8 cellular contexts compared by ENCODE assay signal in the genomic region with DNA sequence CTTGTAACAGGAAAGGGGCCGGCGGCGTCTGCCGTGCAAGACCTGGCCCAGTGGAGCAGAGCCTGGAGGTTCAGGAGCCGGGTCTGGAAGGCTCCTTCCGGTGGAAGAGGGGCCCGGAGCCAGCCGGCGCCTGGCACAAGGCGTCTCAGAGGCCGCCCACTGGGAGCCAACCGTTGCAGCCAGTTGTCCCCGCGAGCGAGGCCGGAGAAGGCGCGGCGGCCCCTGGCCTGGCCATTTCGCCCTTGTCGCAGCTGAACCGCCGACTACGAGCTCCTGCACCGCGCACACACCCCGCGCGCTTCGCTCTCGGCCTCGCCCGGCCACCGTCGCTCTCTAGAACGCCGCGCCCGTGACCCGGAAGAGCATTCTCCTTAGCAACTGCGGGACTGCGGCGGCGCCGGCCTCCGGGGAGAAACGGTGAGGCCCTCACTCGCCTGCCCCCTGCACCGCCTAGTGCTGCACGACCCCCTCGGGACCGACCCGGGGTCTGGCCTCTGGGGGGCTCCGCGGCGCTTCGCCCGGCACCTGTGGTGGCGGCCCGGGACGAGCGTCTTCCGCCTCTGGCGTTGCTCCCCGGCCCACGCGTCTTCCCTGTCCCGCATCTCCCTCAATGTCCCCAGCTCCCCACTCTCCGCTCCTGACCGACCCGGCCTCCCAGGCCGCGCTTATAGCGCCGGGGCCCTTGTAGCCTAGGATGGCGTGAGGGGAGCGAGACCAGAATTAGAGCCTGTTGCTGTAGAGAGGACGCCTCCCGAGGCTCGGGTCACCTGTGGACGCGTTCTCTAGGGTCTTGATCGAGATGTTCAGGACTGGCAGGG. TPM values are rescaled to one million over a fixed set of nuclear protein-coding genes. Genes with fewer than 3 reads are reported as not detected.
DNase-seq lines count a peak whose midpoint lies in the region; ATAC-seq and TF ChIP-seq lines count a peak whose summit lies in the region.

A gene with protein sequence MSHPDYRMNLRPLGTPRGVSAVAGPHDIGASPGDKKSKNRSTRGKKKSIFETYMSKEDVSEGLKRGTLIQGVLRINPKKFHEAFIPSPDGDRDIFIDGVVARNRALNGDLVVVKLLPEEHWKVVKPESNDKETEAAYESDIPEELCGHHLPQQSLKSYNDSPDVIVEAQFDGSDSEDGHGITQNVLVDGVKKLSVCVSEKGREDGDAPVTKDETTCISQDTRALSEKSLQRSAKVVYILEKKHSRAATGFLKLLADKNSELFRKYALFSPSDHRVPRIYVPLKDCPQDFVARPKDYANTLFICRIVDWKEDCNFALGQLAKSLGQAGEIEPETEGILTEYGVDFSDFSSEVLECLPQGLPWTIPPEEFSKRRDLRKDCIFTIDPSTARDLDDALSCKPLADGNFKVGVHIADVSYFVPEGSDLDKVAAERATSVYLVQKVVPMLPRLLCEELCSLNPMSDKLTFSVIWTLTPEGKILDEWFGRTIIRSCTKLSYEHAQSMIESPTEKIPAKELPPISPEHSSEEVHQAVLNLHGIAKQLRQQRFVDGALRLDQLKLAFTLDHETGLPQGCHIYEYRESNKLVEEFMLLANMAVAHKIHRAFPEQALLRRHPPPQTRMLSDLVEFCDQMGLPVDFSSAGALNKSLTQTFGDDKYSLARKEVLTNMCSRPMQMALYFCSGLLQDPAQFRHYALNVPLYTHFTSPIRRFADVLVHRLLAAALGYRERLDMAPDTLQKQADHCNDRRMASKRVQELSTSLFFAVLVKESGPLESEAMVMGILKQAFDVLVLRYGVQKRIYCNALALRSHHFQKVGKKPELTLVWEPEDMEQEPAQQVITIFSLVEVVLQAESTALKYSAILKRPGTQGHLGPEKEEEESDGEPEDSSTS (plus strand): TSS at position 365 of the 818 bp plus-strand sequence. CDS start 53,215 bp downstream, outside the sequence.

- H3K4me3 Mint-ChIP-seq in activated B cell treated with CpG ODN at 0.5 μM for 24 hours = peak within 1 kb of the TSS; percentile 97

- H3K4me1 Mint-ChIP-seq in activated B cell treated with CpG ODN at 0.5 μM for 24 hours = peaks cover 37% of the 10 kb centered on the region

- no peaks in the 10 kb centered on the region for H3K9me3 Mint-ChIP-seq in activated B cell treated with CpG ODN at 0.5 μM for 24 hours

- peaks cover 2% of the 10 kb centered on the region for H3K36me3 Mint-ChIP-seq in activated B cell treated with CpG ODN at 0.5 μM for 24 hours (ENCODE audit: low read depth)

- intact Hi-C loops in activated B cell treated with CpG ODN at 0.5 μM for 24 hours (cut with micrococcal nuclease) = loop anchor here (5.0 kb wide), 3 partner anchors 34 to 601 kb away; a partner anchor contains a TSS

- POLR2A ChIA-PET in AG04449 (lab: Yijun Ruan, JAX) = no interaction called here
- POLR2A ChIA-PET in activated B cell treated with CpG ODN at 0.5 μM for 24 hours (lab: Charles Lee) = interaction anchor here (0.6 to 1.5 kb wide), 5 partner anchors 26 to 1252 kb away, joined by 4 to 5 read pairs (median 4); a partner anchor contains a TSS

- peak within 1 kb of the TSS; percentile 92 for H3K4me3 ChIP-seq in AG04449 (ENCODE audit: low read depth, low read length)

- no peak for TF ChIP-seq CTCF in AG04449 (IDR thresholded peaks at IDR 0.05; ENCODE audit: insufficient read depth, low read length, missing control alignments)
- no peak for TF ChIP-seq CTCF in activated B cell treated with CpG ODN at 0.5 μM for 24 hours (IDR thresholded peaks at IDR 0.05)

- H3K27ac Mint-ChIP-seq in activated B cell treated with CpG ODN at 0.5 μM for 24 hours = peak within 1 kb of the TSS; percentile 80

- ATAC-seq in GM18873 (IDR thresholded peaks at IDR 0.05; ENCODE audit: low FRiP score, unreplicated experiment) (peak; percentile 76), HG03135 (IDR thresholded peaks at IDR 0.05; ENCODE audit: unreplicated experiment) (peak; percentile 93), activated B cell treated with CpG ODN at 0.5 μM for 24 hours (ENCODE audit: low read depth) (peak; percentile 95)

- peak within 1 kb of the TSS; percentile 82 for H3K27ac ChIP-seq in caudate nucleus (ENCODE audit: low read depth, low read length)

- CTCF ChIA-PET in AG04449 (lab: Yijun Ruan, JAX) = interaction anchor here (0.6 kb wide), 1 partner anchor 43 kb away, joined by 3 read pairs; no protein-coding TSS in a partner anchor
- CTCF ChIA-PET in activated B cell treated with CpG ODN at 0.5 μM for 24 hours (lab: Charles Lee) = no interaction called here

- no peaks in the 10 kb centered on the region for H3K27me3 Mint-ChIP-seq in activated B cell treated with CpG ODN at 0.5 μM for 24 hours

- DNase-seq in AG04449 (ENCODE audit: low read depth, low spot score) = peak; percentile 5
- peak; percentile 67 for DNase-seq in NCI-H2196 treated with DMSO at 0.1 percent for 48 hours (lab: John Stamatoyannopoulos, UW; ENCODE audit: unreplicated experiment)
- peak; percentile 74 for DNase-seq in activated B cell treated with CpG ODN at 0.5 μM for 24 hours
- DNase-seq in caudate nucleus (lab: John Stamatoyannopoulos, UW) = peak in 59 of 61 donors; percentile 17 to 89 (median 76)
- peak; percentile 95 for DNase-seq in inferior parietal cortex (ENCODE audit: extremely low spot score)
- DNase-seq in stimulated activated CD4-positive, alpha-beta T cell treated with anti-CD3 and anti-CD28 coated beads, Interleukin-12 subunit alpha, Interleukin-12 subunit beta, amount 100 ng/mL, for 24 hours (ENCODE audit: low read depth in 2 of 2) = peak; percentile 60 to 62

RNA-seq across cellular contexts. Expression of the gene that starts here (rescaled TPM):
- 59.9 and 65.9 TPM in 2 replicates for total RNA-seq in activated B cell treated with CpG ODN at 0.5 μM for 24 hours

Comparison
In these comparisons a context has a peak if more than half of its experiments do, and no peak if none do; other contexts are left out.
1. Peak in every context shown above with its lines: DNase-seq, ATAC-seq, H3K4me3 ChIP-seq and H3K27ac ChIP-seq.
2. DNase-seq: peak in every context shown above with its lines; median percentile 95 in inferior parietal cortex; 76 in caudate nucleus; 74 in activated B cell treated with CpG ODN at 0.5 μM for 24 hours; 67 in NCI-H2196 treated with DMSO at 0.1 percent for 48 hours; 61 in stimulated activated CD4-positive, alpha-beta T cell treated with anti-CD3 and anti-CD28 coated beads, Interleukin-12 subunit alpha, Interleukin-12 subunit beta, amount 100 ng/mL, for 24 hours; 5 in AG04449.